Comparison of ENCODE assay signal across 16 cellular contexts in the genomic region with DNA sequence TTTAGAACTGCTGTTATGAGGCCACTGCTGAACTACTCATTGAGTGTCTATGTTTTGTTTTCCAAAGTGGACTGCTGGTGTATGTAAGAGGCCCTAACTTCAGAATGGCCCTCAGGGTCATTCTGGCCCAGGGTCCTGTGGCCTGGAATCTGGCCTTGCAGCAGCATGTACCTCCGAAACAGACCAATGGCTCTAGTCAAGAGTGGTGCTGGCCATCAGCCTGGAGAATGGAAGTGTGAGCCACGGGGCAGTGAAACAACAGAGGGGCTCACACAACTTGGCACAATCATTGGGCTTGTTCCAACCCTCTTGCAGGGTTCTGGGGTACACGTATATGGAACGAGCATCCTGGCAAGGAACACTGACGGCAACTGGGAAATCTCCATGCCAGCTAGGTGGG. TPM values are rescaled to one million over a fixed set of nuclear protein-coding genes. Genes with fewer than 3 reads are reported as not detected.
A peak's percentile ranks its signal among the peaks of the same experiment; 100 is the strongest.
DNase-seq lines count a peak whose midpoint lies in the region; ATAC-seq and TF ChIP-seq lines count a peak whose summit lies in the region.
"Had no signal": no experiment of that assay in that cellular context is flagged by ENCODE, and none has a peak within 500 bp of the region (broad histone marks: within the 10 kb centered on the region; RNA-seq: fewer than 3 reads in every experiment).

No MANE protein-coding gene starts in this region.

- H3K9ac ChIP-seq in endodermal cell (ENCODE audit: extremely low read depth, low read length, poor library complexity, severe bottlenecking) (no peak overlapping the region), smooth muscle cell (ENCODE audit: low read depth) (no peak overlapping the region)

- peak; percentile 37 for DNase-seq in natural killer cell treated with Interleukin-12 subunit alpha and Interleukin-12 subunit beta and Interleukin-15 and Interleukin-18, amount 100 ng/mL, for 72 hours (ENCODE audit: low spot score)
- DNase-seq in natural killer cell (no peak), endodermal cell (peak; percentile 6), sigmoid colon (peak; percentile 35), smooth muscle cell (lab: John Stamatoyannopoulos, UW; ENCODE audit: unreplicated experiment) (no peak)
- DNase-seq: Caco-2; CD4-positive, alpha-beta T cell; DMS79; GDM1; HCEC 1CT had no signal

- H3K36me3 ChIP-seq in endodermal cell (ENCODE audit: control insufficient read depth, insufficient read depth, low read length), result no peaks in the 10 kb centered on the region
- no peaks in the 10 kb centered on the region for H3K36me3 ChIP-seq in sigmoid colon
- H3K36me3 ChIP-seq in smooth muscle cell (ENCODE audit: low read depth), result no peaks in the 10 kb centered on the region

- H3K4me3 ChIP-seq in endodermal cell (ENCODE audit: low read length) (no peak overlapping the region), sigmoid colon (no peak overlapping the region), smooth muscle cell (no peak overlapping the region)
- H3K4me3 ChIP-seq: GM23338 had no signal

- no peaks in the 10 kb centered on the region for H4K20me1 ChIP-seq in smooth muscle cell (ENCODE audit: low read depth)

- TF ChIP-seq CTCF in natural killer cell (IDR thresholded peaks at IDR 0.05), result no peak
- TF ChIP-seq CTCF in endodermal cell (conservative IDR thresholded peaks at IDR 0.05), result no peak
- no peak for TF ChIP-seq CTCF in sigmoid colon (IDR thresholded peaks at IDR 0.05)
- no peak for TF ChIP-seq CTCF in smooth muscle cell (IDR thresholded peaks at IDR 0.05; ENCODE audit: borderline replicate concordance, insufficient read depth, poor library complexity, severe bottlenecking)

- 87 to 95% methylated on average over 4 to 5 of the region's 5 CpGs for WGBS in endodermal cell (ENCODE audit: insufficient coverage in 1 of 2, insufficient read length in 1 of 2), 2 experiments
- 89 to 93% methylated on average over 5 of the region's 5 CpGs for WGBS in sigmoid colon, 2 donors
- WGBS in smooth muscle cell (ENCODE audit: low lambda C conversion rate), result 95% methylated on average over 5 of the region's 5 CpGs

- no peaks in the 10 kb centered on the region for H3K36me3 Mint-ChIP-seq in natural killer cell treated with Interleukin-12 subunit alpha and Interleukin-12 subunit beta and Interleukin-15 and Interleukin-18, amount 100 ng/mL, for 72 hours
- H3K36me3 Mint-ChIP-seq in natural killer cell (no peaks in the 10 kb centered on the region), endodermal cell (ENCODE audit: low read depth) (no peaks in the 10 kb centered on the region)

- no peak overlapping the region for H3K4me3 Mint-ChIP-seq in natural killer cell treated with Interleukin-12 subunit alpha and Interleukin-12 subunit beta and Interleukin-15 and Interleukin-18, amount 100 ng/mL, for 72 hours
- no peak overlapping the region for H3K4me3 Mint-ChIP-seq in natural killer cell
- no peak overlapping the region for H3K4me3 Mint-ChIP-seq in endodermal cell
- H3K4me3 Mint-ChIP-seq: B cell; CD4-positive, alpha-beta T cell; GM23338 had no signal

- intact Hi-C loops in natural killer cell (cut with micrococcal nuclease) (no loop called here), sigmoid colon (cut with DNase I) (no loop called here)

- H3K4me1 ChIP-seq in endodermal cell (ENCODE audit: control insufficient read depth, insufficient read depth, low read length), result no peaks in the 10 kb centered on the region
- H3K4me1 ChIP-seq in sigmoid colon, result no peaks in the 10 kb centered on the region
- H3K4me1 ChIP-seq in smooth muscle cell (ENCODE audit: low read depth), result no peaks in the 10 kb centered on the region
- H3K4me1 ChIP-seq: Caco-2 had no signal

- no peaks in the 10 kb centered on the region for H3K4me1 Mint-ChIP-seq in natural killer cell treated with Interleukin-12 subunit alpha and Interleukin-12 subunit beta and Interleukin-15 and Interleukin-18, amount 100 ng/mL, for 72 hours (ENCODE audit: low read depth in 2 of 2)
- H3K4me1 Mint-ChIP-seq in natural killer cell (no peaks in the 10 kb centered on the region), endodermal cell (peaks cover 9% of the 10 kb centered on the region)
- H3K4me1 Mint-ChIP-seq: B cell, GM23338 had no signal

- no peak overlapping the region for H3K27ac ChIP-seq in endodermal cell (ENCODE audit: low read depth, low read length)
- no peak overlapping the region for H3K27ac ChIP-seq in sigmoid colon
- no peak overlapping the region for H3K27ac ChIP-seq in smooth muscle cell (ENCODE audit: low read depth)
- H3K27ac ChIP-seq: C4-2B, HL-60 had no signal

- no peaks in the 10 kb centered on the region for H3K9me3 Mint-ChIP-seq in natural killer cell treated with Interleukin-12 subunit alpha and Interleukin-12 subunit beta and Interleukin-15 and Interleukin-18, amount 100 ng/mL, for 72 hours
- no peaks in the 10 kb centered on the region for H3K9me3 Mint-ChIP-seq in natural killer cell
- no peaks in the 10 kb centered on the region for H3K9me3 Mint-ChIP-seq in endodermal cell
- H3K9me3 Mint-ChIP-seq: CD4-positive, alpha-beta T cell; GM23338 had no signal

- H2AFZ ChIP-seq in smooth muscle cell (ENCODE audit: low read depth), result no peak overlapping the region
- H2AFZ ChIP-seq: GM23338 had no signal

- no peak overlapping the region for H3K27ac Mint-ChIP-seq in natural killer cell treated with Interleukin-12 subunit alpha and Interleukin-12 subunit beta and Interleukin-15 and Interleukin-18, amount 100 ng/mL, for 72 hours
- H3K27ac Mint-ChIP-seq in natural killer cell, result no peak overlapping the region
- no peak overlapping the region for H3K27ac Mint-ChIP-seq in endodermal cell
- H3K27ac Mint-ChIP-seq: B cell; CD4-positive, alpha-beta T cell; GM23338 had no signal

- ATAC-seq in natural killer cell treated with Interleukin-12 subunit alpha and Interleukin-12 subunit beta and Interleukin-15 and Interleukin-18, amount 100 ng/mL, for 72 hours, result no peak
- no peak for ATAC-seq in natural killer cell
- ATAC-seq in HG03196 (IDR thresholded peaks at IDR 0.05; ENCODE audit: unreplicated experiment), result no peak
- no peak for ATAC-seq in GM19397 (IDR thresholded peaks at IDR 0.05; ENCODE audit: unreplicated experiment)
- ATAC-seq: GM23338 had no signal

- no peak overlapping the region for H3K4me2 ChIP-seq in smooth muscle cell
- H3K4me2 ChIP-seq: GM23338 had no signal

- H3F3A ChIP-seq in smooth muscle cell (ENCODE audit: low read depth), result no peaks in the 10 kb centered on the region

- TF ChIP-seq EP300 in sigmoid colon (IDR thresholded peaks at IDR 0.05), result no peak

- H3K9me3 ChIP-seq in endodermal cell (ENCODE audit: control insufficient read depth, low read length) (no peaks in the 10 kb centered on the region), sigmoid colon (no peaks in the 10 kb centered on the region), smooth muscle cell (replicated peaks; ENCODE audit: low read depth) (no peaks in the 10 kb centered on the region)
- H3K9me3 ChIP-seq: Caco-2 had no signal

- no peak for TF ChIP-seq POLR2A in sigmoid colon (IDR thresholded peaks at IDR 0.05)

- H3K79me2 ChIP-seq in smooth muscle cell (ENCODE audit: low read depth), result no peaks in the 10 kb centered on the region

- no peaks in the 10 kb centered on the region for H3K27me3 Mint-ChIP-seq in natural killer cell treated with Interleukin-12 subunit alpha and Interleukin-12 subunit beta and Interleukin-15 and Interleukin-18, amount 100 ng/mL, for 72 hours
- H3K27me3 Mint-ChIP-seq in natural killer cell (ENCODE audit: low read depth in 2 of 2) (no peaks in the 10 kb centered on the region), endodermal cell (ENCODE audit: insufficient read depth) (peaks cover 14% of the 10 kb centered on the region)
- H3K27me3 Mint-ChIP-seq: B cell; CD4-positive, alpha-beta T cell had no signal

- H3K27me3 ChIP-seq in endodermal cell (ENCODE audit: control insufficient read depth, insufficient read depth, low read length, poor library complexity, severe bottlenecking), result no peaks in the 10 kb centered on the region
- no peaks in the 10 kb centered on the region for H3K27me3 ChIP-seq in sigmoid colon
- H3K27me3 ChIP-seq in smooth muscle cell (ENCODE audit: low read depth), result no peaks in the 10 kb centered on the region

RNA-seq across cellular contexts. Expression of a gene that starts 40.5 kb away (rescaled TPM):
- under 1 TPM in 1 of 2 donors, not detected in 1; 0.14 TPM for total RNA-seq in natural killer cell treated with Interleukin-12 subunit alpha and Interleukin-12 subunit beta and Interleukin-15 and Interleukin-18, amount 100 ng/mL, for 72 hours
- under 1 TPM in 1 of 3 donors, not detected in 2; 0.50 TPM for total RNA-seq in natural killer cell
- 1 to 10 TPM; 4.5 to 5.6 TPM for total RNA-seq in endodermal cell
- 0.85 TPM for polyA plus RNA-seq in endodermal cell (2013, experiment 1 of 2)
- polyA plus RNA-seq in endodermal cell (2013, experiment 2 of 2), result 0.66 TPM
- 1 to 10 TPM in 1 of 4 donors, under 1 TPM in 3; 0.33 to 1.9 (median 0.77) TPM for total RNA-seq in sigmoid colon
- under 1 TPM; under 0.01 to 0.51 (median 0.23) TPM for polyA plus RNA-seq in sigmoid colon
- 0.76 and 3.4 TPM in 2 replicates for total RNA-seq in smooth muscle cell
- 0.93 and 1.6 TPM in 2 replicates for polyA plus RNA-seq in smooth muscle cell

Comparison
In these comparisons a context has a peak if more than half of its experiments do, and no peak if none do; other contexts are left out.
1. DNase-seq: peak in natural killer cell treated with Interleukin-12 subunit alpha and Interleukin-12 subunit beta and Interleukin-15 and Interleukin-18, amount 100 ng/mL, for 72 hours (single experiment), endodermal cell (single experiment) and sigmoid colon (single experiment); none in natural killer cell (single experiment) and smooth muscle cell (single experiment).